In genomic region chr11:64616817-64617216, GRCh38 we compare ENCODE assay signal across 31 cellular contexts. TPM values are rescaled to one million over a fixed set of nuclear protein-coding genes. Genes with fewer than 3 reads are reported as not detected.
"Had no signal": no experiment of that assay in that cellular context is flagged by ENCODE, and none has a peak within 500 bp of the region (broad histone marks: within the 10 kb centered on the region; RNA-seq: fewer than 3 reads in every experiment).

No MANE protein-coding gene starts in this region.

- DNase-seq: dorsolateral prefrontal cortex; effector CD4-positive, alpha-beta T cell; foreskin keratinocyte; heart left ventricle; kidney; natural killer cell; sigmoid colon; stimulated activated CD4-positive, alpha-beta T cell treated with anti-CD3 and anti-CD28 coated beads, Interleukin-2, amount 100 ng/mL, for 24 hours; stimulated activated CD4-positive, alpha-beta T cell treated with anti-CD3 and anti-CD28 coated beads, Interleukin-4, amount 100 ng/mL, for 24 hours; stimulated activated naive CD4-positive, alpha-beta T cell treated with Interleukin-2 at 50 U/mL for 16 hours; substantia nigra; testis; tibial artery had no signal

- H3K9ac ChIP-seq: parathyroid adenoma had no signal

- H3K36me3 ChIP-seq: esophagus muscularis mucosa, gastroesophageal sphincter, heart left ventricle, tibial artery had no signal

- H3K36me3 Mint-ChIP-seq: memory B cell; natural killer cell; stimulated activated effector memory CD8-positive, alpha-beta T cell treated with anti-CD3 and anti-CD28 coated beads, Interleukin-12 subunit alpha, Interleukin-12 subunit beta, amount 100 ng/mL, for 72 hours had no signal

- FAIRE-seq: colon, kidney had no signal

- H3K4me3 ChIP-seq: dorsolateral prefrontal cortex, esophagus muscularis mucosa, gastroesophageal sphincter, heart left ventricle, hepatocyte, lung, sigmoid colon, testis, tibial artery had no signal

- H3K27me3 ChIP-seq: dorsolateral prefrontal cortex, esophagus muscularis mucosa, gastroesophageal sphincter, heart left ventricle, hepatocyte, sigmoid colon, testis, tibial artery had no signal

- H3K79me2 ChIP-seq: hepatocyte, parathyroid adenoma had no signal

- H3K9me3 ChIP-seq: esophagus muscularis mucosa, gastroesophageal sphincter, heart left ventricle, sigmoid colon, testis, tibial artery had no signal

- H2AFZ ChIP-seq: hepatocyte, parathyroid adenoma had no signal

- H3K27ac ChIP-seq: dorsolateral prefrontal cortex, epithelial cell of prostate, esophagus muscularis mucosa, foreskin keratinocyte, gastroesophageal sphincter, heart left ventricle, hepatocyte, parathyroid adenoma, sigmoid colon, testis, tibial artery had no signal

- H3K4me1 ChIP-seq: foreskin keratinocyte, parathyroid adenoma, tibial artery had no signal

- H3K4me3 Mint-ChIP-seq: memory B cell; natural killer cell; neural crest cell; stimulated activated effector memory CD8-positive, alpha-beta T cell treated with anti-CD3 and anti-CD28 coated beads, Interleukin-12 subunit alpha, Interleukin-12 subunit beta, amount 100 ng/mL, for 72 hours; type B pancreatic cell had no signal

- H3K27me3 Mint-ChIP-seq: type B pancreatic cell had no signal

- H3K27ac Mint-ChIP-seq: memory B cell; natural killer cell; progenitor cell of endocrine pancreas; stimulated activated effector memory CD8-positive, alpha-beta T cell treated with anti-CD3 and anti-CD28 coated beads, Interleukin-12 subunit alpha, Interleukin-12 subunit beta, amount 100 ng/mL, for 72 hours; type B pancreatic cell had no signal

- H3K4me2 ChIP-seq: hepatocyte had no signal

- H3K9me3 Mint-ChIP-seq: memory B cell; natural killer cell; neural crest cell; stimulated activated effector memory CD8-positive, alpha-beta T cell treated with anti-CD3 and anti-CD28 coated beads, Interleukin-12 subunit alpha, Interleukin-12 subunit beta, amount 100 ng/mL, for 72 hours; type B pancreatic cell had no signal

- ATAC-seq: foreskin keratinocyte; gastroesophageal sphincter; heart left ventricle; left lobe of liver; stimulated activated effector memory CD8-positive, alpha-beta T cell treated with anti-CD3 and anti-CD28 coated beads, Interleukin-12 subunit alpha, Interleukin-12 subunit beta, amount 100 ng/mL, for 72 hours had no signal

RNA-seq across cellular contexts. Expression of gene SLC22A12, which starts 25.8 kb away (rescaled TPM):
- total RNA-seq: dorsolateral prefrontal cortex, esophagus muscularis mucosa, fibroblast of lung, foreskin keratinocyte, gastroesophageal sphincter, heart left ventricle, hepatocyte, left lobe of liver, lung, mononuclear cell, natural killer cell, neural crest cell, osteoblast, progenitor cell of endocrine pancreas, sigmoid colon, skeletal muscle tissue, testis, urinary bladder had no signal
- polyA plus RNA-seq: fibroblast of lung, foreskin keratinocyte, heart left ventricle, lung, sigmoid colon, urinary bladder had no signal
